16 cellular contexts compared by ENCODE assay signal in the genomic region with DNA sequence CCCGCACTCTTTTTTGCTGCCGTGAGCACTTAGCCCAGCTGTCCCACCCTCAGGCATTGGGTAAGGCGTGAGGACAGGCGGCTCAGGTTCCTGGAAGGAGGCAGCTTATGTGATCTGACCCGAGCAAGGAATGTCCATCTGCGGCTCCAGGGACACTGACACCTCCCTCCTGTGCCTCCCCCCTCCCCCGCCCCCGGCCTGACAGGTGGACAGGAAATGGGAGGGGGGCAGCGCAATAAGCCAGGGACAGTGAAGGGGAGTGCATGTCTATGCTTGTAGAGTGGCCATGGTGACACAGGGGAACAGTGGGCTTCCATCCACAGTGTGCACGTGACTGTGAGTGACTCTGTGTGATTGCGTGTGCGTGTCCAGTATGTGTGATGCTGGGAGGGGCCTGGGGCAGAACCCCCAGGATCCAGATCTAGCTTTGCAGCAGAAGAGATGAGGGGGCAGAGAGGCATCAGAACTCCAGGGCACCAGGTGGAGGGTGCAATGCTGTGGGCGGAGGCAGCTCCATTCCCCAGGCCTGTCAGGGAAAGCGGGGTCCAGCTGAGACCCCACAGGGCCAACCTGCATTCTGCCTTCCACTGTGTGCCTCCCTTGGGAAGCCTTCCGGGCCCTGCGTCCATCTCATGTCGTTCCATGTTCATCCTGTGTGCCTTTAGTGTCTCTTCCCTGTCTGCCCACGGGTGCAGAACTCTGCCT. TPM values are rescaled to one million over a fixed set of nuclear protein-coding genes. Genes with fewer than 3 reads are reported as not detected.
DNase-seq lines count a peak whose midpoint lies in the region; ATAC-seq and TF ChIP-seq lines count a peak whose summit lies in the region.
"Had no signal": no experiment of that assay in that cellular context is flagged by ENCODE, and none has a peak within 500 bp of the region (broad histone marks: within the 10 kb centered on the region; RNA-seq: fewer than 3 reads in every experiment).

No MANE protein-coding gene starts in this region.

- H3K9ac ChIP-seq in skeletal muscle satellite cell (ENCODE audit: low read depth, low read length) = no peak overlapping the region

- peaks cover 3% of the 10 kb centered on the region for H3K9me3 Mint-ChIP-seq in activated T-cell treated with anti-CD3 and anti-CD28 coated beads, Interleukin-2, amount 50 U/mL, for 4 hours
- H3K9me3 Mint-ChIP-seq: central memory CD8-positive, alpha-beta T cell had no signal

- WGBS in hepatocyte (ENCODE audit: low lambda C conversion rate, missing lambda C conversion rate) = 78% methylated on average over 17 of the region's 18 CpGs

- no peak for TF ChIP-seq CTCF in hepatocyte (IDR thresholded peaks at IDR 0.05; ENCODE audit: poor library complexity)

- peaks cover 44% of the 10 kb centered on the region for H3K4me1 ChIP-seq in SJCRH30
- H3K4me1 ChIP-seq in hepatocyte (ENCODE audit: insufficient read depth) = peaks cover 33% of the 10 kb centered on the region
- peaks cover 21% of the 10 kb centered on the region for H3K4me1 ChIP-seq in skeletal muscle satellite cell (ENCODE audit: control insufficient read depth, insufficient read depth, low read length)

- no peaks in the 10 kb centered on the region for H3K4me1 Mint-ChIP-seq in activated T-cell treated with anti-CD3 and anti-CD28 coated beads, Interleukin-2, amount 50 U/mL, for 4 hours (ENCODE audit: low read depth)
- H3K4me1 Mint-ChIP-seq: central memory CD8-positive, alpha-beta T cell had no signal

- H3K79me2 ChIP-seq in hepatocyte = no peaks in the 10 kb centered on the region

- no peaks in the 10 kb centered on the region for H3K36me3 ChIP-seq in SJCRH30
- no peaks in the 10 kb centered on the region for H3K36me3 ChIP-seq in hepatocyte (replicated peaks; ENCODE audit: insufficient read depth, low read depth)
- no peaks in the 10 kb centered on the region for H3K36me3 ChIP-seq in skeletal muscle satellite cell (ENCODE audit: insufficient read depth, low read length)
- H3K36me3 ChIP-seq: MG63 had no signal

- no peak overlapping the region for H2AFZ ChIP-seq in hepatocyte

- no peak overlapping the region for H3K4me3 Mint-ChIP-seq in activated T-cell treated with anti-CD3 and anti-CD28 coated beads, Interleukin-2, amount 50 U/mL, for 4 hours
- H3K4me3 Mint-ChIP-seq: activated naive CD8-positive, alpha-beta T cell; central memory CD8-positive, alpha-beta T cell; mesothelial cell of epicardium had no signal

- H3K27me3 Mint-ChIP-seq in activated T-cell treated with anti-CD3 and anti-CD28 coated beads, Interleukin-2, amount 50 U/mL, for 4 hours (ENCODE audit: low read depth) = peaks cover 44% of the 10 kb centered on the region

- ATAC-seq in activated T-cell treated with anti-CD3 and anti-CD28 coated beads, Interleukin-2, amount 50 U/mL, for 4 hours = no peak

- H3K9me2 ChIP-seq in hepatocyte (replicated peaks; ENCODE audit: insufficient read depth) = no peaks in the 10 kb centered on the region

- no peaks in the 10 kb centered on the region for H3K9me3 ChIP-seq in SJCRH30 (replicated peaks)
- no peaks in the 10 kb centered on the region for H3K9me3 ChIP-seq in hepatocyte (ENCODE audit: low read depth)
- H3K9me3 ChIP-seq in skeletal muscle satellite cell (replicated peaks; ENCODE audit: low read length) = no peaks in the 10 kb centered on the region
- H3K9me3 ChIP-seq: MG63, testis had no signal

- H4K20me1 ChIP-seq in hepatocyte (ENCODE audit: insufficient read depth, poor library complexity, severe bottlenecking) = no peaks in the 10 kb centered on the region

- H3K4me3 ChIP-seq in SJCRH30 (peak overlapping the region; percentile 53), hepatocyte (no peak overlapping the region), skeletal muscle satellite cell (ENCODE audit: low read length) (peak overlapping the region; percentile 34)
- H3K4me3 ChIP-seq: MG63, testis had no signal

- H3K27ac ChIP-seq in SJCRH30 (peak overlapping the region; percentile 70), hepatocyte (peak overlapping the region; percentile 73)

- peak; percentile 58 for DNase-seq in LHCN-M2 (ENCODE audit: low read depth)
- peak; percentile 87 to 90 for DNase-seq in SJCRH30
- DNase-seq in hepatocyte (ENCODE audit: low spot score) = no peak
- no peak for DNase-seq in GM03348 (ENCODE audit: low spot score)
- DNase-seq in NCI-H128 (lab: John Stamatoyannopoulos, UW; ENCODE audit: unreplicated experiment) = no peak
- no peak for DNase-seq in activated T-cell treated with anti-CD3 and anti-CD28 coated beads, Interleukin-2, amount 50 U/mL, for 4 hours
- DNase-seq: DMS79 treated with DMSO at 0.1 percent for 48 hours; MG63; NCI-H2107; stimulated activated CD4-positive, alpha-beta T cell treated with anti-CD3 and anti-CD28 coated beads, Interleukin-1b, Interleukin-23, amount 100 ng/mL, for 48 hours; testis had no signal

- H3K4me2 ChIP-seq in hepatocyte (peak overlapping the region; percentile 61), skeletal muscle satellite cell (ENCODE audit: low read length) (peak overlapping the region; percentile 53)

- no peaks in the 10 kb centered on the region for H3K36me3 Mint-ChIP-seq in activated T-cell treated with anti-CD3 and anti-CD28 coated beads, Interleukin-2, amount 50 U/mL, for 4 hours (ENCODE audit: insufficient read depth)
- H3K36me3 Mint-ChIP-seq: activated naive CD8-positive, alpha-beta T cell had no signal

- H3K27me3 ChIP-seq in SJCRH30 = no peaks in the 10 kb centered on the region
- no peaks in the 10 kb centered on the region for H3K27me3 ChIP-seq in hepatocyte
- H3K27me3 ChIP-seq in skeletal muscle satellite cell (ENCODE audit: control insufficient read depth, insufficient read depth, low read length) = peaks cover 29% of the 10 kb centered on the region
- H3K27me3 ChIP-seq: MG63, testis had no signal

RNA-seq across cellular contexts. Expression of a gene that starts 30.5 kb away (rescaled TPM):
- total RNA-seq in LHCN-M2 (2014; rRNA removed) (not detected in 2 replicates), hepatocyte (2.1 and 4.7 TPM in 2 replicates)
- polyA plus RNA-seq in LHCN-M2 (2012) = not detected
- 0.20 and 0.24 TPM in 2 replicates for total RNA-seq in SJCRH30 (2014; rRNA removed; shearing (Covaris generic))
- 7.0 and 7.5 TPM in 2 replicates for polyA plus RNA-seq in hepatocyte
- not detected in 2 replicates for total RNA-seq in skeletal muscle satellite cell (2012; rRNA removed)
- total RNA-seq in activated T-cell treated with anti-CD3 and anti-CD28 coated beads, Interleukin-2, amount 50 U/mL, for 4 hours = under 1 TPM in 1 of 3 donors, not detected in 2; 0.18 TPM
- total RNA-seq: endothelial cell of umbilical vein had no signal
- polyA plus RNA-seq: endothelial cell of umbilical vein had no signal

RNA-seq across cellular contexts. Expression of a gene that starts 36.3 kb away (rescaled TPM):
- total RNA-seq in LHCN-M2 (2014; rRNA removed) = 0.29 TPM in 1 of 2 replicates, not detected in the other
- polyA plus RNA-seq in LHCN-M2 (2012) = 0.62 TPM
- total RNA-seq in SJCRH30 (2014; rRNA removed; shearing (Covaris generic)) = 0.25 TPM in 1 of 2 replicates, not detected in the other
- 1.5 and 1.6 TPM in 2 replicates for total RNA-seq in hepatocyte
- 5.3 and 9.4 TPM in 2 replicates for polyA plus RNA-seq in hepatocyte
- not detected in 2 replicates for total RNA-seq in skeletal muscle satellite cell (2012; rRNA removed)
- total RNA-seq in activated T-cell treated with anti-CD3 and anti-CD28 coated beads, Interleukin-2, amount 50 U/mL, for 4 hours = not detected
- total RNA-seq: endothelial cell of umbilical vein had no signal

RNA-seq across cellular contexts. Expression of a gene that starts 52.8 kb away (rescaled TPM):
- total RNA-seq in LHCN-M2 (2014; rRNA removed) = 31.7 and 34.0 TPM in 2 replicates
- 35.8 TPM for polyA plus RNA-seq in LHCN-M2 (2012)
- total RNA-seq in SJCRH30 (2014; rRNA removed; shearing (Covaris generic)) = 13.0 and 19.0 TPM in 2 replicates
- 30.0 and 31.5 TPM in 2 replicates for total RNA-seq in hepatocyte
- 31.8 and 35.7 TPM in 2 replicates for polyA plus RNA-seq in hepatocyte
- total RNA-seq in skeletal muscle satellite cell (2012; rRNA removed) = 27.1 and 31.9 TPM in 2 replicates
- total RNA-seq in activated T-cell treated with anti-CD3 and anti-CD28 coated beads, Interleukin-2, amount 50 U/mL, for 4 hours = 10 to 100 TPM; 26.6 to 30.2 (median 29.9) TPM

Comparison
In these comparisons a context has a peak if more than half of its experiments do, and no peak if none do; other contexts are left out.
1. DNase-seq: peak in LHCN-M2 (single experiment) and SJCRH30 (2 of 2); none in hepatocyte (single experiment), GM03348 (single experiment), NCI-H128 (single experiment) and activated T-cell treated with anti-CD3 and anti-CD28 coated beads, Interleukin-2, amount 50 U/mL, for 4 hours (single experiment).